ENCODE assay signal across 1 cellular context in genomic region chr5:173644700-173645436, GRCh38.
TF ChIP-seq lines count a peak whose summit lies in the region.

No MANE protein-coding gene starts in this region.

TF ChIP-seq in IMR-90, 13 proteins besides CTCF, POLR2A, EP300 and RAD21 (continued from another document):
- TF ChIP-seq USF2 (IDR thresholded peaks at IDR 0.05; ENCODE audit: low read depth, low read length) (no peak), ELK1 (IDR thresholded peaks at IDR 0.05; ENCODE audit: borderline replicate concordance, low read depth, low read length) (no peak), CEBPB (IDR thresholded peaks at IDR 0.05; ENCODE audit: low read depth, low read length) (no peak), RFX5 (IDR thresholded peaks at IDR 0.05; ENCODE audit: low read depth, low read length) (no peak), BHLHE40 (IDR thresholded peaks at IDR 0.05; ENCODE audit: low read depth, low read length) (no peak), MXI1 (IDR thresholded peaks at IDR 0.05; ENCODE audit: borderline replicate concordance, low read depth, low read length) (no peak)
